In genomic region chr3:94314218-94314883, GRCh38 we compare ENCODE assay signal across 22 cellular contexts.
A peak's percentile ranks its signal among the peaks of the same experiment; 100 is the strongest.
DNase-seq lines count a peak whose midpoint lies in the region; ATAC-seq, FAIRE-seq and TF ChIP-seq lines count a peak whose summit lies in the region.
"Had no signal": no experiment of that assay in that cellular context is flagged by ENCODE, and none has a peak within 500 bp of the region (broad histone marks: within the 10 kb centered on the region; RNA-seq: fewer than 3 reads in every experiment).

No MANE protein-coding gene starts in this region.

- DNase-seq in RCC 7860 (ENCODE audit: low spot score) (no peak), glutamatergic neuron (no peak), renal cortical epithelial cell (ENCODE audit: low read depth) (peak; percentile 16), DMS153 treated with DMSO at 0.1 percent for 48 hours (lab: John Stamatoyannopoulos, UW; ENCODE audit: unreplicated experiment) (no peak), A673 (ENCODE audit: low spot score) (no peak)
- DNase-seq: Caco-2; CD4-positive, CD25-positive, alpha-beta regulatory T cell; CD8-positive, alpha-beta T cell; DMS 273 treated with DMSO at 0.1 percent for 48 hours; DMS53; DMS79 treated with DMSO at 0.1 percent for 48 hours; GF-D8; HCEC 1CT had no signal

- H3K27me3 Mint-ChIP-seq in glutamatergic neuron (ENCODE audit: unreplicated experiment) = no peaks in the 10 kb centered on the region
- H3K27me3 Mint-ChIP-seq: B cell; CD4-positive, CD25-positive, alpha-beta regulatory T cell had no signal

- no peaks in the 10 kb centered on the region for H3K36me3 ChIP-seq in A673 (ENCODE audit: insufficient read depth, low read length, poor library complexity, severe bottlenecking)
- H3K36me3 ChIP-seq: BLaER1 had no signal

- no peak overlapping the region for H3K27ac ChIP-seq in A673 (ENCODE audit: low read depth, low read length, poor library complexity, severe bottlenecking)
- H3K27ac ChIP-seq: BLaER1, C4-2B had no signal

- no TSS peak for BruUV-seq in A673 (replicated peaks; lab: Mats Ljungman, UMichigan)

- H3K36me3 Mint-ChIP-seq in glutamatergic neuron (ENCODE audit: unreplicated experiment) = no peaks in the 10 kb centered on the region
- H3K36me3 Mint-ChIP-seq: CD4-positive, CD25-positive, alpha-beta regulatory T cell; CD8-positive, alpha-beta T cell had no signal

- H3K9me3 ChIP-seq in A673 (ENCODE audit: low read depth, low read length, poor library complexity, severe bottlenecking) = no peaks in the 10 kb centered on the region
- H3K9me3 ChIP-seq: BLaER1, Caco-2 had no signal

- H3K4me1 Mint-ChIP-seq in glutamatergic neuron (ENCODE audit: low read depth, unreplicated experiment) = peaks cover 28% of the 10 kb centered on the region
- H3K4me1 Mint-ChIP-seq: B cell; CD4-positive, CD25-positive, alpha-beta regulatory T cell had no signal

- POLR2A ChIA-PET in A673 (lab: Charles Lee; ENCODE audit: low non-redundant PET) = no interaction called here

- intact Hi-C loops in A673 (cut with micrococcal nuclease; ENCODE audit: unreplicated experiment) = no loop called here

- ATAC-seq in HG03095 (IDR thresholded peaks at IDR 0.05; ENCODE audit: unreplicated experiment) = no peak
- ATAC-seq: CD8-positive, alpha-beta T cell; GM23338 had no signal

- peaks cover 5% of the 10 kb centered on the region for H3K27me3 ChIP-seq in A673 (replicated peaks; ENCODE audit: insufficient read depth, low read depth, low read length, poor library complexity)
- H3K27me3 ChIP-seq: BLaER1 had no signal

- TF ChIP-seq CTCF in glutamatergic neuron (IDR thresholded peaks at IDR 0.05; ENCODE audit: partially characterized antibody, unreplicated experiment) = no peak
- TF ChIP-seq CTCF in A673 (conservative IDR thresholded peaks at IDR 0.05; ENCODE audit: low read depth, low read length) = no peak

- H3K9me3 Mint-ChIP-seq in glutamatergic neuron (ENCODE audit: unreplicated experiment) = peaks cover 4% of the 10 kb centered on the region
- H3K9me3 Mint-ChIP-seq: GM23338 had no signal

- no peaks in the 10 kb centered on the region for H3K4me1 ChIP-seq in A673 (ENCODE audit: insufficient read depth, low read length, poor library complexity, severe bottlenecking)
- H3K4me1 ChIP-seq: BLaER1, Caco-2 had no signal

- H3K27ac Mint-ChIP-seq in glutamatergic neuron (ENCODE audit: unreplicated experiment) = peak overlapping the region; percentile 92
- H3K27ac Mint-ChIP-seq: B cell; CD4-positive, CD25-positive, alpha-beta regulatory T cell; CD8-positive, alpha-beta T cell; GM23338 had no signal

- CTCF ChIA-PET in A673 (lab: Charles Lee) = no interaction called here

- H3K4me3 ChIP-seq in A673 (ENCODE audit: low read depth, low read length, poor library complexity, severe bottlenecking) = no peak overlapping the region
- H3K4me3 ChIP-seq: BLaER1, GM23338 had no signal

- peak overlapping the region; percentile 78 for H3K4me3 Mint-ChIP-seq in glutamatergic neuron (ENCODE audit: unreplicated experiment)
- H3K4me3 Mint-ChIP-seq: B cell; CD4-positive, CD25-positive, alpha-beta regulatory T cell; CD8-positive, alpha-beta T cell; GM23338 had no signal

- FAIRE-seq in RCC 7860 (lab: Jason Lieb, UNC) = peak; percentile 79
- FAIRE-seq: D721Med, GM12891, GM18507, H54 had no signal
